Comparison of ENCODE assay signal across 9 cellular contexts in genomic region chr3:72756900-72757299, GRCh38.
DNase-seq lines count a peak whose midpoint lies in the region; ATAC-seq and TF ChIP-seq lines count a peak whose summit lies in the region.
"Had no signal": no experiment of that assay in that cellular context is flagged by ENCODE, and none has a peak within 500 bp of the region (broad histone marks: within the 10 kb centered on the region; RNA-seq: fewer than 3 reads in every experiment).

No MANE protein-coding gene starts in this region.

- ATAC-seq in GM18517 (IDR thresholded peaks at IDR 0.05; ENCODE audit: unreplicated experiment): peak; percentile 100
- ATAC-seq in HG02610 (IDR thresholded peaks at IDR 0.05; ENCODE audit: unreplicated experiment): peak; percentile 100

- H3K27ac ChIP-seq in adrenal gland: no peak overlapping the region
- H3K27ac ChIP-seq: cardiac muscle cell had no signal

- H3K36me3 ChIP-seq in adrenal gland (replicated peaks in 1 of 2): no peaks in the 10 kb centered on the region
- H3K36me3 ChIP-seq: cardiac muscle cell had no signal

- no peaks in the 10 kb centered on the region for H3K4me1 ChIP-seq in adrenal gland (replicated peaks in 1 of 2)

- H3K27me3 ChIP-seq in adrenal gland: no peaks in the 10 kb centered on the region
- H3K27me3 ChIP-seq: cardiac muscle cell had no signal

- H3K4me3 ChIP-seq in NB4 (ENCODE audit: low read depth, low read length) (no peak overlapping the region), adrenal gland (no peak overlapping the region)
- H3K4me3 ChIP-seq: cardiac muscle cell had no signal

- H3K9me3 ChIP-seq in adrenal gland (replicated peaks in 1 of 3): no peaks in the 10 kb centered on the region

- no peak for TF ChIP-seq POLR2A in NB4 (IDR thresholded peaks at IDR 0.05; ENCODE audit: extremely low read depth, insufficient read length)
- TF ChIP-seq POLR2A in adrenal gland (IDR thresholded peaks at IDR 0.05): no peak

- peak; percentile 70 for DNase-seq in NB4 (ENCODE audit: low read depth)
- DNase-seq in central memory CD4-positive, alpha-beta T cell: peak; percentile 72
- no peak for DNase-seq in NCI-H82 (lab: John Stamatoyannopoulos, UW)
- no peak for DNase-seq in NCI-H2196 (lab: John Stamatoyannopoulos, UW; ENCODE audit: unreplicated experiment)
- DNase-seq in adrenal gland: no peak
- no peak for DNase-seq in NK-92 treated with Interleukin-12 subunit alpha and Interleukin-12 subunit beta, amount 100 ng/mL, for 24 hours (lab: John Stamatoyannopoulos, UW)

- TF ChIP-seq CTCF in NB4 (IDR thresholded peaks at IDR 0.05; ENCODE audit: low read depth, low read length) (no peak), adrenal gland (IDR thresholded peaks at IDR 0.05) (no peak)

- intact Hi-C loops in adrenal gland (cut with DNase I): no loop called here

- 66 to 77% (median 69%) methylated on average over 3 of the region's 3 CpGs for WGBS in adrenal gland, 4 donors

Comparison
In these comparisons a context has a peak if more than half of its experiments do, and no peak if none do; other contexts are left out.
1. DNase-seq: peak in NB4 (single experiment) and central memory CD4-positive, alpha-beta T cell (single experiment); none in NCI-H82 (single experiment), NCI-H2196 (single experiment), adrenal gland (0 of 7) and NK-92 treated with Interleukin-12 subunit alpha and Interleukin-12 subunit beta, amount 100 ng/mL, for 24 hours (single experiment).